In genomic region chr7:133547981-133548380, GRCh38 we compare ENCODE assay signal across 37 cellular contexts.
"Had no signal": no experiment of that assay in that cellular context is flagged by ENCODE, and none has a peak within 500 bp of the region (broad histone marks: within the 10 kb centered on the region; RNA-seq: fewer than 3 reads in every experiment).

No MANE protein-coding gene starts in this region.

- H3K27ac ChIP-seq: ascending aorta, cardiac muscle cell, VCaP had no signal

- DNase-seq: activated B cell treated with CpG ODN at 0.5 μM for 24 hours; activated CD4-positive, alpha-beta memory T cell treated with anti-CD3 and anti-CD28 coated beads for 36 hours; activated CD4-positive, alpha-beta T cell treated with anti-CD3 and anti-CD28 coated beads for 4 hours; activated CD4-positive, alpha-beta T cell treated with anti-CD3 and anti-CD28 coated beads, Interleukin-2, amount 10 ng/mL, durations not matched to agents 24 days and 14 days; activated CD4-positive, alpha-beta T cell treated with anti-CD3 and anti-CD28 coated beads, Interleukin-2, amount 50 U/mL, for 1 hour; activated CD4-positive, alpha-beta T cell treated with anti-CD3 and anti-CD28 coated beads, Interleukin-2, amount 50 U/mL, for 4 hours; activated CD4-positive, CD25-positive, alpha-beta regulatory T cell treated with anti-CD3 and anti-CD28 coated beads, Interleukin-2, amount 50 U/mL, for 72 hours; activated CD8-positive, alpha-beta memory T cell treated with anti-CD3 and anti-CD28 coated beads, Interleukin-2, amount 50 U/mL, for 4 hours; activated CD8-positive, alpha-beta T cell treated with anti-CD3 and anti-CD28 coated beads for 36 hours; activated effector memory CD4-positive, alpha-beta T cell treated with Interleukin-2 at 50 U/mL for 16 hours; activated gamma-delta T cell; activated naive CD4-positive, alpha-beta T cell treated with anti-CD3 and anti-CD28 coated beads, Interleukin-2, amount 10 ng/mL, durations not matched to agents 7 days and 5 days; activated naive CD4-positive, alpha-beta T cell treated with Interleukin-2 at 50 U/mL for 16 hours; activated naive CD8-positive, alpha-beta T cell treated with anti-CD3 and anti-CD28 coated beads, Interleukin-2, amount 10 ng/mL, durations not matched to agents 7 days and 5 days; activated naive CD8-positive, alpha-beta T cell treated with anti-CD3 and anti-CD28 coated beads, Interleukin-2, amount 50 U/mL, for 24 hours; activated T-cell treated with anti-CD3 and anti-CD28 coated beads for 4 hours; activated T-cell treated with anti-CD3 and anti-CD28 coated beads, Interleukin-2, amount 50 U/mL, for 1 hour; activated T-cell treated with anti-CD3 and anti-CD28 coated beads, Interleukin-2, amount 50 U/mL, for 4 hours; activated T-cell treated with anti-CD3 and anti-CD28 coated beads, Interleukin-2, amount 50 U/mL, for 72 hours; amygdala; anterior cingulate cortex; caudate nucleus; cerebellar nuclear complex; T-helper 2 cell; T-helper 9 cell had no signal

- H3K9me3 Mint-ChIP-seq: activated B cell treated with CpG ODN at 0.5 μM for 24 hours; activated CD4-positive, alpha-beta memory T cell treated with anti-CD3 and anti-CD28 coated beads for 36 hours; activated CD8-positive, alpha-beta T cell treated with anti-CD3 and anti-CD28 coated beads for 36 hours; activated naive CD4-positive, alpha-beta T cell treated with anti-CD3 and anti-CD28 coated beads, Interleukin-2, amount 10 ng/mL, durations not matched to agents 7 days and 5 days; activated naive CD4-positive, alpha-beta T cell treated with anti-CD3 and anti-CD28 coated beads, Interleukin-2, amount 50 U/mL, for 24 hours; activated naive CD8-positive, alpha-beta T cell treated with anti-CD3 and anti-CD28 coated beads, Interleukin-2, amount 50 U/mL, for 24 hours; activated T-cell treated with anti-CD3 and anti-CD28 coated beads, Interleukin-2, amount 50 U/mL, for 4 hours; activated T-cell treated with anti-CD3 and anti-CD28 coated beads, Interleukin-2, amount 50 U/mL, for 72 hours; activated T-helper 1 cell treated with anti-CD3 and anti-CD28 coated beads, Interleukin-12 subunit alpha, Interleukin-12 subunit beta, Interleukin-2, Interleukin-4 antibody, amounts not matched to agents 30 ng/mL and 10 ng/mL and 1 ng/mL, durations not matched to agents 14 hours and 24 hours and 36 hours; activated T-helper 2 cell treated with anti-CD3 and anti-CD28 coated beads, Interferon-gamma antibody, Interleukin-2, Interleukin-4, amounts not matched to agents 10 μg/mL and 5 μg/mL and 100 μg/mL, durations not matched to agents 14 hours and 24 hours and 36 hours; central memory CD8-positive, alpha-beta T cell; T-helper 2 cell treated with Interferon-gamma antibody and Interleukin-4, amounts not matched to agents 5 μg/mL and 100 μg/mL, for 36 hours had no signal

- H3K9me3 ChIP-seq: ascending aorta had no signal

- ATAC-seq: activated CD8-positive, alpha-beta T cell treated with anti-CD3 and anti-CD28 coated beads for 36 hours; activated naive CD8-positive, alpha-beta T cell treated with anti-CD3 and anti-CD28 coated beads, Interleukin-2, amount 50 U/mL, for 24 hours; activated T-cell treated with anti-CD3 and anti-CD28 coated beads, Interleukin-2, amount 50 U/mL, for 4 hours; activated T-cell treated with anti-CD3 and anti-CD28 coated beads, Interleukin-2, amount 50 U/mL, for 72 hours had no signal

- H3K4me1 ChIP-seq: ascending aorta had no signal

- FAIRE-seq: bronchial epithelial cell, TTC549 had no signal

- H3K4me3 ChIP-seq: ascending aorta, cardiac muscle cell had no signal

- H3K4me1 Mint-ChIP-seq: activated B cell treated with CpG ODN at 0.5 μM for 24 hours; activated CD4-positive, alpha-beta T cell treated with anti-CD3 and anti-CD28 coated beads, Interleukin-2, amount 10 ng/mL, durations not matched to agents 24 days and 14 days; activated naive CD4-positive, alpha-beta T cell treated with anti-CD3 and anti-CD28 coated beads, Interleukin-2, amount 10 ng/mL, durations not matched to agents 7 days and 5 days; activated naive CD4-positive, alpha-beta T cell treated with anti-CD3 and anti-CD28 coated beads, Interleukin-2, amount 50 U/mL, for 24 hours; activated naive CD8-positive, alpha-beta T cell treated with anti-CD3 and anti-CD28 coated beads, Interleukin-2, amount 10 ng/mL, durations not matched to agents 7 days and 5 days; activated naive CD8-positive, alpha-beta T cell treated with anti-CD3 and anti-CD28 coated beads, Interleukin-2, amount 50 U/mL, for 24 hours; central memory CD8-positive, alpha-beta T cell had no signal

- H3K4me3 Mint-ChIP-seq: activated B cell treated with CpG ODN at 0.5 μM for 24 hours; activated CD4-positive, alpha-beta memory T cell treated with anti-CD3 and anti-CD28 coated beads for 36 hours; activated CD4-positive, alpha-beta T cell treated with anti-CD3 and anti-CD28 coated beads, Interleukin-2, amount 10 ng/mL, durations not matched to agents 24 days and 14 days; activated CD8-positive, alpha-beta T cell treated with anti-CD3 and anti-CD28 coated beads for 36 hours; activated naive CD4-positive, alpha-beta T cell treated with anti-CD3 and anti-CD28 coated beads, Interleukin-2, amount 10 ng/mL, durations not matched to agents 7 days and 5 days; activated naive CD4-positive, alpha-beta T cell treated with anti-CD3 and anti-CD28 coated beads, Interleukin-2, amount 50 U/mL, for 24 hours; activated naive CD8-positive, alpha-beta T cell; activated naive CD8-positive, alpha-beta T cell treated with anti-CD3 and anti-CD28 coated beads, Interleukin-2, amount 10 ng/mL, durations not matched to agents 7 days and 5 days; activated naive CD8-positive, alpha-beta T cell treated with anti-CD3 and anti-CD28 coated beads, Interleukin-2, amount 50 U/mL, for 24 hours; activated T-cell treated with anti-CD3 and anti-CD28 coated beads, Interleukin-2, amount 50 U/mL, for 4 hours; activated T-cell treated with anti-CD3 and anti-CD28 coated beads, Interleukin-2, amount 50 U/mL, for 72 hours; activated T-helper 1 cell treated with anti-CD3 and anti-CD28 coated beads, Interleukin-12 subunit alpha, Interleukin-12 subunit beta, Interleukin-2, Interleukin-4 antibody, amounts not matched to agents 30 ng/mL and 10 ng/mL and 1 ng/mL, durations not matched to agents 14 hours and 24 hours and 36 hours; brain; central memory CD8-positive, alpha-beta T cell; T-helper 2 cell treated with Interferon-gamma antibody and Interleukin-4, amounts not matched to agents 5 μg/mL and 100 μg/mL, for 36 hours had no signal

- H3K27ac Mint-ChIP-seq: activated B cell treated with CpG ODN at 0.5 μM for 24 hours; activated CD4-positive, alpha-beta memory T cell treated with anti-CD3 and anti-CD28 coated beads for 36 hours; activated CD4-positive, alpha-beta T cell treated with anti-CD3 and anti-CD28 coated beads, Interleukin-2, amount 10 ng/mL, durations not matched to agents 24 days and 14 days; activated CD8-positive, alpha-beta T cell treated with anti-CD3 and anti-CD28 coated beads for 36 hours; activated naive CD4-positive, alpha-beta T cell treated with anti-CD3 and anti-CD28 coated beads, Interleukin-2, amount 10 ng/mL, durations not matched to agents 7 days and 5 days; activated naive CD4-positive, alpha-beta T cell treated with anti-CD3 and anti-CD28 coated beads, Interleukin-2, amount 50 U/mL, for 24 hours; activated naive CD8-positive, alpha-beta T cell; activated naive CD8-positive, alpha-beta T cell treated with anti-CD3 and anti-CD28 coated beads, Interleukin-2, amount 10 ng/mL, durations not matched to agents 7 days and 5 days; activated naive CD8-positive, alpha-beta T cell treated with anti-CD3 and anti-CD28 coated beads, Interleukin-2, amount 50 U/mL, for 24 hours; activated T-cell treated with anti-CD3 and anti-CD28 coated beads, Interleukin-2, amount 50 U/mL, for 72 hours; activated T-helper 1 cell treated with anti-CD3 and anti-CD28 coated beads, Interleukin-12 subunit alpha, Interleukin-12 subunit beta, Interleukin-2, Interleukin-4 antibody, amounts not matched to agents 30 ng/mL and 10 ng/mL and 1 ng/mL, durations not matched to agents 14 hours and 24 hours and 36 hours; activated T-helper 2 cell treated with anti-CD3 and anti-CD28 coated beads, Interferon-gamma antibody, Interleukin-2, Interleukin-4, amounts not matched to agents 10 μg/mL and 5 μg/mL and 100 μg/mL, durations not matched to agents 14 hours and 24 hours and 36 hours; T-helper 2 cell treated with Interferon-gamma antibody and Interleukin-4, amounts not matched to agents 5 μg/mL and 100 μg/mL, for 36 hours had no signal

- H3K27me3 Mint-ChIP-seq: activated B cell treated with CpG ODN at 0.5 μM for 24 hours; activated CD4-positive, alpha-beta memory T cell treated with anti-CD3 and anti-CD28 coated beads for 36 hours; activated CD4-positive, alpha-beta T cell treated with anti-CD3 and anti-CD28 coated beads, Interleukin-2, amount 10 ng/mL, durations not matched to agents 24 days and 14 days; activated CD8-positive, alpha-beta T cell treated with anti-CD3 and anti-CD28 coated beads for 36 hours; activated naive CD4-positive, alpha-beta T cell treated with anti-CD3 and anti-CD28 coated beads, Interleukin-2, amount 10 ng/mL, durations not matched to agents 7 days and 5 days; activated naive CD4-positive, alpha-beta T cell treated with anti-CD3 and anti-CD28 coated beads, Interleukin-2, amount 50 U/mL, for 24 hours; activated naive CD8-positive, alpha-beta T cell; activated naive CD8-positive, alpha-beta T cell treated with anti-CD3 and anti-CD28 coated beads, Interleukin-2, amount 10 ng/mL, durations not matched to agents 7 days and 5 days; activated naive CD8-positive, alpha-beta T cell treated with anti-CD3 and anti-CD28 coated beads, Interleukin-2, amount 50 U/mL, for 24 hours; brain; central memory CD8-positive, alpha-beta T cell had no signal

- H3K36me3 Mint-ChIP-seq: activated CD4-positive, alpha-beta memory T cell treated with anti-CD3 and anti-CD28 coated beads for 36 hours; activated naive CD4-positive, alpha-beta T cell treated with anti-CD3 and anti-CD28 coated beads, Interleukin-2, amount 10 ng/mL, durations not matched to agents 7 days and 5 days; activated naive CD8-positive, alpha-beta T cell treated with anti-CD3 and anti-CD28 coated beads, Interleukin-2, amount 10 ng/mL, durations not matched to agents 7 days and 5 days had no signal
